In the genomic region with DNA sequence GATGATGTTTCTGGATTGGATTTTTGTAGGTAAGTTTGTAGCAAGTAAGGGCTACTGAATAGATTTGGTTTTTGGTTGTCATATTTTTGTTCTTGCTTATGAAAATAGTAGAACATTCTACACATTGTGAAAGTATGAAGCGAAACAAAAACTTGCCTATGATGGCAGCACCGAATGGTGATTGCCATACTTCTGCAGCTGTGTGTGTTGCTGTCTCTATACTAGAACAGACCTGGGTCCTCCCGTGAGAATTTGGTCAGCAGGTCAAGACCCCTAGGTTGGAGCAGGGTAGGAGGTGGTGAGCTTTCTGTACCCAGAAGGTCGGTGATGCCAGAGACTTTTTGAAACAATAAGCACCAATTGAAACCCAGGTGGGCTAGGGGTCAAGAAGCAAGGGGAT, we compare ENCODE assay signal across 15 cellular contexts.
A peak's percentile ranks its signal among the peaks of the same experiment; 100 is the strongest.
DNase-seq lines count a peak whose midpoint lies in the region; ATAC-seq and TF ChIP-seq lines count a peak whose summit lies in the region.
"Had no signal": no experiment of that assay in that cellular context is flagged by ENCODE, and none has a peak within 500 bp of the region (broad histone marks: within the 10 kb centered on the region; RNA-seq: fewer than 3 reads in every experiment).

No MANE protein-coding gene starts in this region.

- 79 to 85% methylated on average over 4 of the region's 4 CpGs for WGBS in body of pancreas, 2 donors

- H3K27me3 ChIP-seq in body of pancreas: no peaks in the 10 kb centered on the region

- no peak overlapping the region for H3K4me3 Mint-ChIP-seq in glutamatergic neuron (ENCODE audit: unreplicated experiment)
- H3K4me3 Mint-ChIP-seq: activated naive CD8-positive, alpha-beta T cell treated with anti-CD3 and anti-CD28 coated beads for 36 hours; CD4-positive, CD25-positive, alpha-beta regulatory T cell had no signal

- ATAC-seq in GM18867 (IDR thresholded peaks at IDR 0.05; ENCODE audit: unreplicated experiment): peak; percentile 85
- ATAC-seq in GM21447 (IDR thresholded peaks at IDR 0.05; ENCODE audit: unreplicated experiment): peak; percentile 76
- ATAC-seq in HG03045 (IDR thresholded peaks at IDR 0.05; ENCODE audit: unreplicated experiment): peak; percentile 74
- no peak for ATAC-seq in body of pancreas

- H3K27ac Mint-ChIP-seq in glutamatergic neuron (ENCODE audit: unreplicated experiment): no peak overlapping the region
- H3K27ac Mint-ChIP-seq: activated naive CD8-positive, alpha-beta T cell treated with anti-CD3 and anti-CD28 coated beads for 36 hours had no signal

- no peaks in the 10 kb centered on the region for H3K36me3 Mint-ChIP-seq in glutamatergic neuron (ENCODE audit: unreplicated experiment)
- H3K36me3 Mint-ChIP-seq: activated naive CD8-positive, alpha-beta T cell treated with anti-CD3 and anti-CD28 coated beads for 36 hours; CD4-positive, CD25-positive, alpha-beta regulatory T cell had no signal

- TF ChIP-seq CTCF in glutamatergic neuron (IDR thresholded peaks at IDR 0.05; ENCODE audit: partially characterized antibody, unreplicated experiment) (no peak), body of pancreas (IDR thresholded peaks at IDR 0.05) (no peak)

- peaks cover 4% of the 10 kb centered on the region for H3K4me1 Mint-ChIP-seq in glutamatergic neuron (ENCODE audit: low read depth, unreplicated experiment)
- H3K4me1 Mint-ChIP-seq: activated naive CD8-positive, alpha-beta T cell treated with anti-CD3 and anti-CD28 coated beads for 36 hours; CD4-positive, CD25-positive, alpha-beta regulatory T cell had no signal

- H3K4me1 ChIP-seq in body of pancreas: no peaks in the 10 kb centered on the region

- TF ChIP-seq POLR2A in body of pancreas (IDR thresholded peaks at IDR 0.05): no peak

- H3K27me3 Mint-ChIP-seq in glutamatergic neuron (ENCODE audit: unreplicated experiment): no peaks in the 10 kb centered on the region
- H3K27me3 Mint-ChIP-seq: activated naive CD8-positive, alpha-beta T cell treated with anti-CD3 and anti-CD28 coated beads for 36 hours; CD4-positive, CD25-positive, alpha-beta regulatory T cell had no signal

- H3K9me3 ChIP-seq in body of pancreas: no peaks in the 10 kb centered on the region

- H3K36me3 ChIP-seq in body of pancreas (replicated peaks in 1 of 2; ENCODE audit: insufficient read depth in 1 of 2, low read depth in 2 of 2): no peaks in the 10 kb centered on the region

- H3K9me3 Mint-ChIP-seq in glutamatergic neuron (ENCODE audit: unreplicated experiment): peaks cover 3% of the 10 kb centered on the region
- H3K9me3 Mint-ChIP-seq: activated naive CD8-positive, alpha-beta T cell treated with anti-CD3 and anti-CD28 coated beads for 36 hours had no signal

- H3K27ac ChIP-seq in body of pancreas: no peak overlapping the region

- peak; percentile 13 for DNase-seq in ecto neural progenitor cell (ENCODE audit: low spot score)
- no peak for DNase-seq in glutamatergic neuron
- DNase-seq in body of pancreas: no peak
- no peak for DNase-seq in activated CD4-positive, alpha-beta T cell treated with anti-CD3 and anti-CD28 coated beads, Interleukin-2, amount 50 U/mL, for 48 hours
- no peak for DNase-seq in NK-92 treated with Interleukin-12 subunit alpha and Interleukin-12 subunit beta, amount 100 ng/mL, for 24 hours (lab: John Stamatoyannopoulos, UW)
- DNase-seq: activated CD4-positive, alpha-beta T cell treated with anti-CD3 and anti-CD28 coated beads, Interleukin-2, amount 50 U/mL, for 4 hours; activated naive CD8-positive, alpha-beta T cell treated with anti-CD3 and anti-CD28 coated beads for 36 hours; CD4-positive, CD25-positive, alpha-beta regulatory T cell; GDM1; NCI-H187; stimulated activated CD4-positive, alpha-beta T cell treated with anti-CD3 and anti-CD28 coated beads, Interleukin-4, amount 100 ng/mL, for 4 hours; T-helper 1 cell had no signal

- no peak overlapping the region for H3K4me3 ChIP-seq in body of pancreas

- intact Hi-C loops in body of pancreas (cut with DNase I): no loop called here
